In the genomic region with DNA sequence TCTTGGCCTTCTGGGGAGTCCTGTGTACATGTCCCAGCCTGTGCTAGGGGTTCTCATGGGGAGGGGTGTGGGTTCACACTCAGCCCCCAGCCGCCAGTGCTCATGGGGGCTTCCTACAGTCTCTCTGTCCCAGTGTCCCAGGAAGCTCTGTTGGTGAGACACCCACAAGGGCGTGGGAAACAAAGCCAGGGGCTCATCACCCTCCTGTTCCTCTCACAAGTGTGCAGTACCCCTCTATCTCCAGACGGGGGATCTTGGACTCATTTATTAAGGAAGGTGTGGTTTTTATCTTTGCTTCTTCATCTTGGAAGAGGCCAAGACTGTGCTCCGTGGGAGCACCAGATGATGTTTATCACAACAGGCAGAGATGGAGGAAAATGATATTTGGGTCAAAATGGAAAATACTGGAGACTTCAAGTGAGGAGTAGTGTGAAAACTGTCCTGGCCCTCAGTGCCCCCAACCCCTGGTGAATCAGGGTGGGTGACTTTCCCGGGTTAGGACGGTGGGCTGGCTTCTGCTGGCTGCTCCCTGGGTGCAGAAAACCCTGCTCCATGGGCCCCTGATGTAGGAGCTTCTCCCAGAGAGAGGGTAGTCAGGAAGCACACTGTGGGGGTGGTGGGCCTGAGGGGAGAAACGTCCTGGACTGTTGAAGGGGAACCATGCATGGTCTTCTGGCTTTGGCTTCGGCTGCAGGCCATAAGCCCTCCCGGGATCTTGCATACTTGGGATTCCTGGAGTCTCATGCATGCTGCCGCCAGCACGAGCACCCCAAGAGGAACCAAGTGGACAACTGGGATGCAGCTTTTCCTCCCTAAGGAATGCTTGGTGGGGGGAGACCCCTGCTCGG, we compare ENCODE assay signal across 11 cellular contexts. TPM values are rescaled to one million over a fixed set of nuclear protein-coding genes. Genes with fewer than 3 reads are reported as not detected.
A peak's percentile ranks its signal among the peaks of the same experiment; 100 is the strongest.
DNase-seq lines count a peak whose midpoint lies in the region; TF ChIP-seq lines count a peak whose summit lies in the region.
"Had no signal": no experiment of that assay in that cellular context is flagged by ENCODE, and none has a peak within 500 bp of the region (broad histone marks: within the 10 kb centered on the region; RNA-seq: fewer than 3 reads in every experiment).

No MANE protein-coding gene starts in this region.

- no peak overlapping the region for H3K27ac Mint-ChIP-seq in CD4-positive, alpha-beta memory T cell
- H3K27ac Mint-ChIP-seq in activated naive CD4-positive, alpha-beta T cell treated with anti-CD3 and anti-CD28 coated beads, Interleukin-2, amount 10 ng/mL, durations not matched to agents 7 days and 5 days: no peak overlapping the region
- H3K27ac Mint-ChIP-seq: activated naive CD8-positive, alpha-beta T cell treated with anti-CD3 and anti-CD28 coated beads, Interleukin-2, amount 10 ng/mL, durations not matched to agents 7 days and 5 days; CD4-positive, CD25-positive, alpha-beta regulatory T cell had no signal

- H3K4me3 Mint-ChIP-seq in CD4-positive, alpha-beta memory T cell: no peak overlapping the region
- H3K4me3 Mint-ChIP-seq in activated naive CD4-positive, alpha-beta T cell treated with anti-CD3 and anti-CD28 coated beads, Interleukin-2, amount 10 ng/mL, durations not matched to agents 7 days and 5 days: no peak overlapping the region
- H3K4me3 Mint-ChIP-seq: activated naive CD8-positive, alpha-beta T cell treated with anti-CD3 and anti-CD28 coated beads, Interleukin-2, amount 10 ng/mL, durations not matched to agents 7 days and 5 days; CD4-positive, CD25-positive, alpha-beta regulatory T cell had no signal

- intact Hi-C loops in CD4-positive, alpha-beta memory T cell (cut with micrococcal nuclease): loop anchor here (1.0 kb wide), 1 partner anchor 67 kb away; no protein-coding TSS in a partner anchor

- no peaks in the 10 kb centered on the region for H3K79me2 ChIP-seq in trophoblast cell (ENCODE audit: control insufficient read depth, insufficient read depth, low read length, poor library complexity)

- POLR2A ChIA-PET in CD4-positive, alpha-beta memory T cell (lab: Charles Lee; ENCODE audit: partially characterized antibody): no interaction called here

- peak overlapping the region; percentile 36 for H4K8ac ChIP-seq in trophoblast cell (ENCODE audit: low read depth, low read length)

- peak overlapping the region; percentile 63 for H3K27ac ChIP-seq in trophoblast cell (ENCODE audit: low read depth, low read length)
- H3K27ac ChIP-seq in CD4-positive, alpha-beta memory T cell (ENCODE audit: low read depth, low read length): no peak overlapping the region
- H3K27ac ChIP-seq: right lobe of liver had no signal

- H3K4me3 ChIP-seq in LNCaP clone FGC (ENCODE audit: low read depth, low read length) (no peak overlapping the region), cardiac fibroblast (replicated peaks in 1 of 2; ENCODE audit: low read depth in 2 of 2, low read length in 2 of 2) (no peak overlapping the region), trophoblast cell (ENCODE audit: low read depth, low read length) (no peak overlapping the region)
- H3K4me3 ChIP-seq in CD4-positive, alpha-beta memory T cell (ENCODE audit: low read length in 2 of 2): no peak overlapping the region
- H3K4me3 ChIP-seq: right lobe of liver had no signal

- no peak overlapping the region for H3K23ac ChIP-seq in trophoblast cell (ENCODE audit: low read length)

- no peaks in the 10 kb centered on the region for H3K36me3 ChIP-seq in trophoblast cell (ENCODE audit: control insufficient read depth in 1 of 2, insufficient read depth in 2 of 2, low read length in 2 of 2)
- no peaks in the 10 kb centered on the region for H3K36me3 ChIP-seq in CD4-positive, alpha-beta memory T cell (ENCODE audit: insufficient read depth, low read length)
- H3K36me3 ChIP-seq: right lobe of liver had no signal

- H3K9ac ChIP-seq in trophoblast cell (ENCODE audit: low read length): no peak overlapping the region

- no peak overlapping the region for H2BK12ac ChIP-seq in trophoblast cell (ENCODE audit: low read length)

- TF ChIP-seq CTCF in LNCaP clone FGC (IDR thresholded peaks at IDR 0.05; ENCODE audit: control insufficient read depth, extremely low read depth, insufficient read depth) (0 out of 2 replicates have a peak, but pooled peaks have one; percentile 13), cardiac fibroblast (IDR thresholded peaks at IDR 0.05; ENCODE audit: low read depth, low read length) (peak; percentile 49)

- H3K27me3 ChIP-seq in trophoblast cell (ENCODE audit: insufficient read depth, low read length): no peaks in the 10 kb centered on the region
- H3K27me3 ChIP-seq in CD4-positive, alpha-beta memory T cell (ENCODE audit: insufficient read depth, low read length): peaks cover 16% of the 10 kb centered on the region
- H3K27me3 ChIP-seq: right lobe of liver had no signal

- no peaks in the 10 kb centered on the region for H3K9me3 ChIP-seq in trophoblast cell (ENCODE audit: insufficient read depth, low read depth, low read length)
- H3K9me3 ChIP-seq in CD4-positive, alpha-beta memory T cell (ENCODE audit: control insufficient read depth in 1 of 2, low read length in 2 of 2): no peaks in the 10 kb centered on the region
- H3K9me3 ChIP-seq: right lobe of liver had no signal

- H3K4me1 Mint-ChIP-seq in CD4-positive, alpha-beta memory T cell: no peaks in the 10 kb centered on the region
- no peaks in the 10 kb centered on the region for H3K4me1 Mint-ChIP-seq in activated naive CD4-positive, alpha-beta T cell treated with anti-CD3 and anti-CD28 coated beads, Interleukin-2, amount 10 ng/mL, durations not matched to agents 7 days and 5 days
- H3K4me1 Mint-ChIP-seq: CD4-positive, CD25-positive, alpha-beta regulatory T cell had no signal

- no peak overlapping the region for H2AK5ac ChIP-seq in trophoblast cell (ENCODE audit: low read length)

- H3K36me3 Mint-ChIP-seq in CD4-positive, alpha-beta memory T cell: no peaks in the 10 kb centered on the region
- H3K36me3 Mint-ChIP-seq in activated naive CD4-positive, alpha-beta T cell treated with anti-CD3 and anti-CD28 coated beads, Interleukin-2, amount 10 ng/mL, durations not matched to agents 7 days and 5 days: no peaks in the 10 kb centered on the region
- H3K36me3 Mint-ChIP-seq: activated naive CD8-positive, alpha-beta T cell treated with anti-CD3 and anti-CD28 coated beads, Interleukin-2, amount 10 ng/mL, durations not matched to agents 7 days and 5 days; CD4-positive, CD25-positive, alpha-beta regulatory T cell had no signal

- H2AFZ ChIP-seq in trophoblast cell (ENCODE audit: insufficient read depth, low read length, poor library complexity): no peak overlapping the region

- H3K14ac ChIP-seq in trophoblast cell (ENCODE audit: low read length): peak overlapping the region; percentile 45

- H4K12ac ChIP-seq in trophoblast cell (ENCODE audit: low read depth, low read length): no peak overlapping the region

- H3K27me3 Mint-ChIP-seq in CD4-positive, alpha-beta memory T cell: peaks cover 19 to 31% of the 10 kb centered on the region in 2 donors
- H3K27me3 Mint-ChIP-seq in activated naive CD4-positive, alpha-beta T cell treated with anti-CD3 and anti-CD28 coated beads, Interleukin-2, amount 10 ng/mL, durations not matched to agents 7 days and 5 days: peaks cover 63% of the 10 kb centered on the region

- peak; percentile 12 for DNase-seq in NCI-H146 (lab: John Stamatoyannopoulos, UW)
- DNase-seq in NCI-H146 treated with DMSO at 0.1 percent for 48 hours (lab: John Stamatoyannopoulos, UW; ENCODE audit: unreplicated experiment): no peak
- DNase-seq in LNCaP clone FGC (ENCODE audit: low read depth): no peak
- peak; percentile 32 to 48 for DNase-seq in cardiac fibroblast (ENCODE audit: low read depth in 2 of 2)
- peak in 1 of 2 donors; percentile 21 for DNase-seq in trophoblast cell
- no peak for DNase-seq in CD4-positive, alpha-beta memory T cell
- DNase-seq in activated naive CD4-positive, alpha-beta T cell treated with anti-CD3 and anti-CD28 coated beads, Interleukin-2, amount 10 ng/mL, durations not matched to agents 7 days and 5 days: no peak
- no peak for DNase-seq in NCI-H345 treated with DMSO at 0.1 percent for 48 hours (lab: John Stamatoyannopoulos, UW; ENCODE audit: unreplicated experiment)
- DNase-seq: activated naive CD8-positive, alpha-beta T cell treated with anti-CD3 and anti-CD28 coated beads, Interleukin-2, amount 10 ng/mL, durations not matched to agents 7 days and 5 days; right lobe of liver had no signal

- H3K9me3 Mint-ChIP-seq in CD4-positive, alpha-beta memory T cell: peaks cover 0 to 2% (median 0%) of the 10 kb centered on the region in 8 donors
- H3K9me3 Mint-ChIP-seq in activated naive CD4-positive, alpha-beta T cell treated with anti-CD3 and anti-CD28 coated beads, Interleukin-2, amount 10 ng/mL, durations not matched to agents 7 days and 5 days: no peaks in the 10 kb centered on the region
- H3K9me3 Mint-ChIP-seq: activated naive CD8-positive, alpha-beta T cell treated with anti-CD3 and anti-CD28 coated beads, Interleukin-2, amount 10 ng/mL, durations not matched to agents 7 days and 5 days had no signal

- no peak overlapping the region for H3K18ac ChIP-seq in trophoblast cell (ENCODE audit: low read length)

- H3K4me2 ChIP-seq in trophoblast cell (ENCODE audit: low read length): peak overlapping the region; percentile 12

- peak overlapping the region; percentile 8 for H2BK120ac ChIP-seq in trophoblast cell (ENCODE audit: insufficient read depth, low read length, poor library complexity)

- no CpG with 5 or more reads among the region's 12 CpGs for WGBS in trophoblast cell (ENCODE audit: extremely low coverage, insufficient coverage, insufficient read length)

- peaks cover 16 to 24% of the 10 kb centered on the region in 2 experiments for H3K4me1 ChIP-seq in trophoblast cell (ENCODE audit: control insufficient read depth in 1 of 2, insufficient read depth in 2 of 2, low read length in 2 of 2)
- no peaks in the 10 kb centered on the region for H3K4me1 ChIP-seq in CD4-positive, alpha-beta memory T cell (ENCODE audit: insufficient read depth, low read length)

- no peak overlapping the region for H3K4ac ChIP-seq in trophoblast cell (ENCODE audit: low read depth, low read length)

- peak overlapping the region; percentile 46 for H4K91ac ChIP-seq in trophoblast cell (ENCODE audit: low read depth, low read length)

- peak overlapping the region; percentile 54 for H2BK5ac ChIP-seq in trophoblast cell (ENCODE audit: low read depth, low read length, poor library complexity)

- peaks cover 9% of the 10 kb centered on the region for H3K79me1 ChIP-seq in trophoblast cell (ENCODE audit: low read length)

- CTCF ChIA-PET in CD4-positive, alpha-beta memory T cell (lab: Charles Lee; ENCODE audit: partially characterized antibody): interaction anchor here (1.3 kb wide), 1 partner anchor 10 kb away, joined by 3 read pairs; no protein-coding TSS in a partner anchor
- CTCF ChIA-PET in activated naive CD4-positive, alpha-beta T cell treated with anti-CD3 and anti-CD28 coated beads, Interleukin-2, amount 10 ng/mL, durations not matched to agents 7 days and 5 days (lab: Charles Lee): interaction anchor here (0.6 to 1.5 kb wide), 2 partner anchors 81 to 325 kb away, joined by 3 to 4 read pairs; no protein-coding TSS in a partner anchor

RNA-seq across cellular contexts. Expression of a gene that starts 15.3 kb away (rescaled TPM):
- 1.6 and 1.8 TPM in 2 replicates for polyA plus RNA-seq in trophoblast cell (2013)
- total RNA-seq in CD4-positive, alpha-beta memory T cell: under 1 TPM; 0.35 to 0.36 TPM
- 1 to 10 TPM in 1 of 2 donors, under 1 TPM in 1; 0.68 to 1.3 TPM for polyA plus RNA-seq in CD4-positive, alpha-beta memory T cell
- total RNA-seq: CD4-positive, CD25-positive, alpha-beta regulatory T cell had no signal
- polyA plus RNA-seq: CD4-positive, CD25-positive, alpha-beta regulatory T cell had no signal

RNA-seq across cellular contexts. Expression of a gene that starts 37.3 kb away (rescaled TPM):
- polyA plus RNA-seq in trophoblast cell (2013): not detected in 2 replicates
- not detected for total RNA-seq in CD4-positive, alpha-beta memory T cell
- polyA plus RNA-seq in CD4-positive, alpha-beta memory T cell: not detected
- total RNA-seq: activated naive CD8-positive, alpha-beta T cell treated with anti-CD3 and anti-CD28 coated beads, Interleukin-2, amount 10 ng/mL, durations not matched to agents 7 days and 5 days; CD4-positive, CD25-positive, alpha-beta regulatory T cell; right lobe of liver had no signal
- polyA plus RNA-seq: CD4-positive, CD25-positive, alpha-beta regulatory T cell had no signal

Comparison
In these comparisons a context has a peak if more than half of its experiments do, and no peak if none do; other contexts are left out.
1. DNase-seq: peak in NCI-H146 (single experiment) and cardiac fibroblast (2 of 2); none in NCI-H146 treated with DMSO at 0.1 percent for 48 hours (single experiment), LNCaP clone FGC (single experiment), CD4-positive, alpha-beta memory T cell (0 of 5), activated naive CD4-positive, alpha-beta T cell treated with anti-CD3 and anti-CD28 coated beads, Interleukin-2, amount 10 ng/mL, durations not matched to agents 7 days and 5 days (single experiment) and NCI-H345 treated with DMSO at 0.1 percent for 48 hours (single experiment).